ENCODE assay signal across 8 cellular contexts in genomic region chr11:45771194-45771941, GRCh38. TPM values are rescaled to one million over a fixed set of nuclear protein-coding genes. Genes with fewer than 3 reads are reported as not detected.
DNase-seq lines count a peak whose midpoint lies in the region; ATAC-seq and TF ChIP-seq lines count a peak whose summit lies in the region.

No MANE protein-coding gene starts in this region.

- WGBS in liver = 2% methylated on average over 30 of the region's 30 CpGs

- peaks cover 24% of the 10 kb centered on the region for H3K27me3 Mint-ChIP-seq in dendritic cell treated with granulocyte-macrophage colony-stimulating factor and Interleukin-4, amounts not matched to agents 40 ng/mL and 50 ng/mL, for 4 days

- H3K27ac Mint-ChIP-seq in dendritic cell treated with granulocyte-macrophage colony-stimulating factor and Interleukin-4, amounts not matched to agents 40 ng/mL and 50 ng/mL, for 4 days = peak overlapping the region; percentile 72

- peak; percentile 71 for DNase-seq in activated gamma-delta T cell treated with Interleukin-2 at 50 U/mL for 16 hours
- no peak for DNase-seq in activated gamma-delta T cell (lab: John Stamatoyannopoulos, UW)
- DNase-seq in NCI-H2171 treated with DMSO at 0.1 percent for 48 hours (lab: John Stamatoyannopoulos, UW) = peak; percentile 67
- DNase-seq in activated CD4-positive, alpha-beta T cell treated with anti-CD3 and anti-CD28 coated beads for 4 hours = peak; percentile 58 to 77
- peak; percentile 76 for DNase-seq in stimulated activated CD4-positive, alpha-beta T cell treated with anti-CD3 and anti-CD28 coated beads, Interleukin-4, amount 100 ng/mL, for 1 hour

- no peaks in the 10 kb centered on the region for H3K9me3 Mint-ChIP-seq in dendritic cell treated with granulocyte-macrophage colony-stimulating factor and Interleukin-4, amounts not matched to agents 40 ng/mL and 50 ng/mL, for 4 days

- peak overlapping the region; percentile 59 to 73 for H3K27ac ChIP-seq in liver (ENCODE audit: low read depth in 1 of 2, low read length in 2 of 2)

- H3K4me1 ChIP-seq in liver (ENCODE audit: control insufficient read depth in 4 of 4, insufficient read depth in 4 of 4, low read length in 3 of 4) = peaks cover 0 to 16% (median 12%) of the 10 kb centered on the region in 4 donors

- H3K27me3 ChIP-seq in liver (ENCODE audit: control insufficient read depth in 4 of 4, insufficient read depth in 4 of 4, low read length in 3 of 4) = no peaks in the 10 kb centered on the region

- TF ChIP-seq RAD21 in liver (IDR thresholded peaks at IDR 0.05) = peak; percentile 72 to 88

- peak; percentile 41 for ATAC-seq in HG03025 (IDR thresholded peaks at IDR 0.05; ENCODE audit: low FRiP score, unreplicated experiment)

- H3K9ac ChIP-seq in liver (ENCODE audit: low read depth in 1 of 2, low read length in 2 of 2) = peak overlapping the region; percentile 13 to 64

- H3K36me3 Mint-ChIP-seq in dendritic cell treated with granulocyte-macrophage colony-stimulating factor and Interleukin-4, amounts not matched to agents 40 ng/mL and 50 ng/mL, for 4 days (ENCODE audit: low read depth) = no peaks in the 10 kb centered on the region

- no peaks in the 10 kb centered on the region for H3K36me3 ChIP-seq in liver (ENCODE audit: control insufficient read depth in 4 of 4, insufficient read depth in 3 of 4, low read depth in 1 of 4, low read length in 3 of 4)

- peak overlapping the region; percentile 46 to 83 (median 58) for H3K4me3 ChIP-seq in liver (ENCODE audit: low read depth in 1 of 3, low read length in 3 of 3)

- TF ChIP-seq CTCF in liver (IDR thresholded peaks at IDR 0.05; ENCODE audit: low read depth, low read length, missing input control) = peak; percentile 92

- no peaks in the 10 kb centered on the region for H3K9me3 ChIP-seq in liver (ENCODE audit: control insufficient read depth in 4 of 4, low read length in 3 of 4)

- peak overlapping the region; percentile 86 for H3K4me3 Mint-ChIP-seq in dendritic cell treated with granulocyte-macrophage colony-stimulating factor and Interleukin-4, amounts not matched to agents 40 ng/mL and 50 ng/mL, for 4 days

- peaks cover 15% of the 10 kb centered on the region for H3K4me1 Mint-ChIP-seq in dendritic cell treated with granulocyte-macrophage colony-stimulating factor and Interleukin-4, amounts not matched to agents 40 ng/mL and 50 ng/mL, for 4 days (ENCODE audit: low read depth)

- intact Hi-C loops in dendritic cell treated with granulocyte-macrophage colony-stimulating factor and Interleukin-4, amounts not matched to agents 40 ng/mL and 50 ng/mL, for 4 days (cut with micrococcal nuclease) = loop anchor here (5.0 to 10.0 kb wide), 2 partner anchors 231 to 397 kb away; no protein-coding TSS in a partner anchor

TF ChIP-seq in liver, 16 proteins besides CTCF, POLR2A, EP300 and RAD21:
- peak; percentile 46 for TF ChIP-seq NR2F2 (IDR thresholded peaks at IDR 0.05)
- peak in 1 of 2 donors; percentile 30 for TF ChIP-seq RXRA (IDR thresholded peaks at IDR 0.05)
- TF ChIP-seq MAX (IDR thresholded peaks at IDR 0.05) = no peak
- no peak for TF ChIP-seq EGR1 (IDR thresholded peaks at IDR 0.05; ENCODE audit: low read depth in 2 of 2)
- TF ChIP-seq YY1 (IDR thresholded peaks at IDR 0.05) = peak; percentile 43
- TF ChIP-seq HNF4G (IDR thresholded peaks at IDR 0.05) = no peak
- no peak for TF ChIP-seq FOXA1 (IDR thresholded peaks at IDR 0.05)
- TF ChIP-seq SP1 (IDR thresholded peaks at IDR 0.05) = no peak
- no peak for TF ChIP-seq HNF4A (conservative IDR thresholded peaks at IDR 0.05)
- peak; percentile 33 for TF ChIP-seq TAF1 (conservative IDR thresholded peaks at IDR 0.05)

RNA-seq across cellular contexts. Expression of gene SLC35C1, which starts 33.6 kb away (rescaled TPM):
- total RNA-seq in liver = 10 to 100 TPM in 1 of 2 donors, 1 to 10 TPM in 1; 2.5 to 36.5 TPM
- 10 to 100 TPM; 55.8 to 82.0 TPM for polyA plus RNA-seq in liver
